In genomic region chr15:77706482-77707244, GRCh38 we compare ENCODE assay signal across 23 cellular contexts.
A peak's percentile ranks its signal among the peaks of the same experiment; 100 is the strongest.
DNase-seq lines count a peak whose midpoint lies in the region; ATAC-seq and TF ChIP-seq lines count a peak whose summit lies in the region.
"Had no signal": no experiment of that assay in that cellular context is flagged by ENCODE, and none has a peak within 500 bp of the region (broad histone marks: within the 10 kb centered on the region; RNA-seq: fewer than 3 reads in every experiment).

No MANE protein-coding gene starts in this region.

- intact Hi-C loops in Right ventricle myocardium inferior (cut with DNase I) = no loop called here
- intact Hi-C loops in cardiac septum (cut with DNase I) = no loop called here

- TF ChIP-seq CTCF in foreskin keratinocyte (conservative IDR thresholded peaks at IDR 0.05) = no peak

- H3K4me1 ChIP-seq in foreskin keratinocyte = no peaks in the 10 kb centered on the region
- H3K4me1 ChIP-seq: A549, Caco-2, SJSA1 had no signal

- H3K27ac ChIP-seq in angular gyrus (ENCODE audit: low read depth, low read length) (peak overlapping the region; percentile 81), foreskin keratinocyte (no peak overlapping the region)
- H3K27ac ChIP-seq: A549, HL-60, SJSA1 had no signal

- ATAC-seq in Right ventricle myocardium inferior (no peak), HG03457 (IDR thresholded peaks at IDR 0.05; ENCODE audit: unreplicated experiment) (no peak), GM18519 (IDR thresholded peaks at IDR 0.05; ENCODE audit: low FRiP score, unreplicated experiment) (no peak), foreskin keratinocyte (no peak)
- ATAC-seq: GM12878, HCT116, PC-3, T-cell had no signal

- H3K27me3 ChIP-seq in foreskin keratinocyte = peaks cover 15% of the 10 kb centered on the region

- DNase-seq in Right ventricle myocardium inferior (ENCODE audit: missing footprints) (peak; percentile 23), cardiac septum (ENCODE audit: low spot score) (no peak), occipital lobe (lab: John Stamatoyannopoulos, UW) (peak; percentile 71), foreskin keratinocyte (no peak)
- DNase-seq: AML-193; Caco-2; CD4-positive, alpha-beta memory T cell; GDM1; NCI-H1048; NCI-H1436 treated with DMSO at 0.1 percent for 48 hours; NCI-H2029; NCI-H526 treated with DMSO at 0.1 percent for 48 hours; NK-92 treated with Interleukin-12 subunit alpha and Interleukin-12 subunit beta, amount 100 ng/mL, for 24 hours; PC-3; T-cell had no signal

Comparison
In these comparisons a context has a peak if more than half of its experiments do, and no peak if none do; other contexts are left out.
1. DNase-seq: peak in Right ventricle myocardium inferior (single experiment) and occipital lobe (single experiment); none in cardiac septum (single experiment) and foreskin keratinocyte (0 of 2).